In the genomic region with DNA sequence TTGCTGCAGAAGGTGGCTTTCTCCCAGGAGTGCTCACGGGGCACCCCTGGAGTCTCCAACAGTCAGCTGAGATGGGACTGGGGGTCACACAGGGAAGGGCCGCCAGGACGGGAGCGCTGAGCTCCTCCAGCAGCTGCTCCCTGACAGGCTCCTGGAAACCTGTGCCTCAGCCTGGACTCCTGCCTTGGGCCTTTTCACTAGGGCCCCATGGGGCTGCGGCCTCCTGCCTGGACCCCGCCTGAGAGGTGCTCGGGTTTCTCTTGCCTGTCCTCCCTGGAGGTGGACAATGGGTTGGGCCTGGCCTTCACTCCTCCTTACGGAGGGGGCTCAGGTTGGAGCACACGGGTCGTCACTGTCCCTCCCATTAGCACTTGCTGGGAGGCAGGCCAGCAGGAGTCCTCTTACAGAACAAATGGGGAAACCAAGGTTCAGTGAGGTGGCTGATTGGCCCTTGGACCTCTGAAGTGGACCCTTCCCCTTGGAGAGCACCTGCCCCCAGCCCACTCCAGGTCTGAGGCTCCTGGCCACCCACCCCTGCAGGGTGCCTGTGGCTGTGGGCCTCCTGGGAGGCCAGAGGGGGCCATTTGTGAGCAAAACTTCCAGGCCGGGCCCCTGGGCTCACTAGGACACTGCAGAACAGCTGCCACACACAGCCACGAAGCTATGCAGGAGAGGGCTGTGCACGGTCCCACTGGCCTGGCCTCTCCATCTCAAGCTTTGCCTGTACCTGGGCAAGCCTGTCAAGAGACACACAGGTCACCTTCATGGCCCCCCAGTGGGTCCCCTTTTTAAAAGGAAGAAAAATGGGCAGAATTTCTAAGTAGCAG, we compare ENCODE assay signal across 11 cellular contexts.
"Had no signal": no experiment of that assay in that cellular context is flagged by ENCODE, and none has a peak within 500 bp of the region (broad histone marks: within the 10 kb centered on the region; RNA-seq: fewer than 3 reads in every experiment).

No MANE protein-coding gene starts in this region.

- H3K9me3 ChIP-seq: ovary, tibial artery had no signal

- H3K27ac ChIP-seq: dorsolateral prefrontal cortex, ovary, tibial artery had no signal

- H3K36me3 ChIP-seq: ovary, tibial artery had no signal

- FAIRE-seq: frontal cortex, TTC549 had no signal

- DNase-seq: activated CD4-positive, alpha-beta T cell treated with anti-CD3 and anti-CD28 coated beads, Interleukin-2, amount 10 ng/mL, durations not matched to agents 7 days and 5 days; activated CD4-positive, CD25-positive, alpha-beta regulatory T cell; activated naive CD4-positive, alpha-beta T cell treated with Interleukin-2 at 50 U/mL for 16 hours; anterior cingulate cortex; immature natural killer cell; ovary; stimulated activated naive B cell treated with anti-CD40 and anti-IgM and Interleukin-4, amounts not matched to agents 10 μg/mL and 1 μg/mL and 100 μg/mL, for 72 hours had no signal

- H3K4me1 ChIP-seq: tibial artery had no signal

- ATAC-seq: stimulated activated naive B cell treated with anti-CD40 and anti-IgM and Interleukin-4, amounts not matched to agents 10 μg/mL and 1 μg/mL and 100 μg/mL, for 72 hours had no signal

- H3K27me3 ChIP-seq: ovary had no signal

- H3K4me3 ChIP-seq: dorsolateral prefrontal cortex, ovary, tibial artery had no signal
